In genomic region chr17:69448431-69449102, GRCh38 we compare ENCODE assay signal across 13 cellular contexts. TPM values are rescaled to one million over a fixed set of nuclear protein-coding genes. Genes with fewer than 3 reads are reported as not detected.
DNase-seq lines count a peak whose midpoint lies in the region; ATAC-seq, FAIRE-seq and TF ChIP-seq lines count a peak whose summit lies in the region.
"Had no signal": no experiment of that assay in that cellular context is flagged by ENCODE, and none has a peak within 500 bp of the region (broad histone marks: within the 10 kb centered on the region; RNA-seq: fewer than 3 reads in every experiment).

No MANE protein-coding gene starts in this region.

- no peak for FAIRE-seq in kidney (lab: Jason Lieb, UNC)

- intact Hi-C loops in colonic mucosa (cut with DNase I) = no loop called here
- intact Hi-C loops in kidney (cut with DNase I) = no loop called here
- intact Hi-C loops in sciatic nerve (cut with DNase I) = no loop called here

- H3K27me3 ChIP-seq in HUES64 (ENCODE audit: insufficient read depth, low read length) = no peaks in the 10 kb centered on the region
- H3K27me3 ChIP-seq in colonic mucosa = no peaks in the 10 kb centered on the region
- H3K27me3 ChIP-seq: tibial artery had no signal

- no peaks in the 10 kb centered on the region for H3K27me3 Mint-ChIP-seq in natural killer cell treated with Interleukin-12 subunit alpha and Interleukin-12 subunit beta and Interleukin-15 and Interleukin-18, amount 100 ng/mL, for 72 hours

- ATAC-seq in sciatic nerve (peak; percentile 83), GM21526 (IDR thresholded peaks at IDR 0.05; ENCODE audit: low FRiP score, unreplicated experiment) (no peak)
- ATAC-seq in natural killer cell treated with Interleukin-12 subunit alpha and Interleukin-12 subunit beta and Interleukin-15 and Interleukin-18, amount 100 ng/mL, for 72 hours = no peak

- H3K4me3 ChIP-seq in HUES64 (ENCODE audit: low read length) (peak overlapping the region; percentile 17), colonic mucosa (no peak overlapping the region), kidney (ENCODE audit: low read length in 2 of 2) (peak overlapping the region; percentile 34 to 50)
- H3K4me3 ChIP-seq: tibial artery had no signal

- DNase-seq in colonic mucosa = peak; percentile 88
- peak; percentile 79 for DNase-seq in kidney
- DNase-seq in sciatic nerve (ENCODE audit: low spot score) = no peak
- DNase-seq in DMS153 treated with DMSO at 0.1 percent for 48 hours (lab: John Stamatoyannopoulos, UW; ENCODE audit: unreplicated experiment) = no peak
- no peak for DNase-seq in SKM-1 treated with dmso at 0.1 percent for 144 hours (lab: John Stamatoyannopoulos, UW; ENCODE audit: unreplicated experiment)
- no peak for DNase-seq in natural killer cell treated with Interleukin-12 subunit alpha and Interleukin-12 subunit beta and Interleukin-15 and Interleukin-18, amount 100 ng/mL, for 72 hours (ENCODE audit: low spot score)
- DNase-seq: activated T-cell treated with anti-CD3 and anti-CD28 coated beads, Interleukin-2, amount 50 U/mL, for 1 hour; DND-41; MV-4-11; SW 1271; tibial artery had no signal

- H3K36me3 ChIP-seq in HUES64 (ENCODE audit: insufficient read depth, low read length) (no peaks in the 10 kb centered on the region), colonic mucosa (no peaks in the 10 kb centered on the region), kidney (ENCODE audit: control insufficient read depth in 1 of 2, insufficient read depth in 2 of 2, low read length in 2 of 2) (no peaks in the 10 kb centered on the region)
- H3K36me3 ChIP-seq: tibial artery had no signal

- no peaks in the 10 kb centered on the region for H3K9me3 Mint-ChIP-seq in natural killer cell treated with Interleukin-12 subunit alpha and Interleukin-12 subunit beta and Interleukin-15 and Interleukin-18, amount 100 ng/mL, for 72 hours

- no peak overlapping the region for H3K27ac Mint-ChIP-seq in natural killer cell treated with Interleukin-12 subunit alpha and Interleukin-12 subunit beta and Interleukin-15 and Interleukin-18, amount 100 ng/mL, for 72 hours

- no peak for TF ChIP-seq CTCF in colonic mucosa (IDR thresholded peaks at IDR 0.05)
- TF ChIP-seq CTCF in kidney (IDR thresholded peaks at IDR 0.05; ENCODE audit: borderline replicate concordance, extremely low read depth, insufficient read depth) = no peak

- H3K4me1 ChIP-seq in HUES64 (ENCODE audit: insufficient read depth, low read length) (peaks cover 63% of the 10 kb centered on the region), colonic mucosa (peaks cover 6% of the 10 kb centered on the region), kidney (ENCODE audit: control insufficient read depth in 1 of 2, insufficient read depth in 1 of 2, low read depth in 1 of 2, low read length in 2 of 2) (peaks cover 0 to 11% of the 10 kb centered on the region in 2 donors)

- no peak overlapping the region for H3K4me3 Mint-ChIP-seq in natural killer cell treated with Interleukin-12 subunit alpha and Interleukin-12 subunit beta and Interleukin-15 and Interleukin-18, amount 100 ng/mL, for 72 hours

- WGBS in HUES64 = 8% methylated on average over 16 of the region's 16 CpGs

- peak overlapping the region; percentile 92 for H3K27ac ChIP-seq in HUES64 (ENCODE audit: low read depth, low read length)
- H3K27ac ChIP-seq in colonic mucosa = peak overlapping the region; percentile 72
- H3K27ac ChIP-seq in kidney (ENCODE audit: low read depth in 2 of 2, low read length in 2 of 2) = peak overlapping the region; percentile 16 to 72
- H3K27ac ChIP-seq: tibial artery had no signal

- H3K9ac ChIP-seq in HUES64 (ENCODE audit: low read depth, low read length) = peak overlapping the region; percentile 36
- peak overlapping the region; percentile 7 to 16 for H3K9ac ChIP-seq in colonic mucosa (ENCODE audit: low read depth in 2 of 2, low read length in 2 of 2)
- H3K9ac ChIP-seq in kidney (ENCODE audit: low read length in 2 of 2) = peak overlapping the region in 1 of 2 donors; percentile 24

- H3K9me3 ChIP-seq in HUES64 (ENCODE audit: insufficient read depth, low read depth, low read length) = no peaks in the 10 kb centered on the region
- H3K9me3 ChIP-seq in colonic mucosa = no peaks in the 10 kb centered on the region
- no peaks in the 10 kb centered on the region for H3K9me3 ChIP-seq in kidney (ENCODE audit: control insufficient read depth in 1 of 2, low read length in 2 of 2)
- H3K9me3 ChIP-seq: tibial artery had no signal

- H3K4me1 Mint-ChIP-seq in natural killer cell treated with Interleukin-12 subunit alpha and Interleukin-12 subunit beta and Interleukin-15 and Interleukin-18, amount 100 ng/mL, for 72 hours (ENCODE audit: low read depth in 2 of 2) = peaks cover 6 to 16% of the 10 kb centered on the region in 2 donors

- no peaks in the 10 kb centered on the region for H3K36me3 Mint-ChIP-seq in natural killer cell treated with Interleukin-12 subunit alpha and Interleukin-12 subunit beta and Interleukin-15 and Interleukin-18, amount 100 ng/mL, for 72 hours

RNA-seq across cellular contexts. Expression of gene MAP2K6, which starts 34.1 kb away (rescaled TPM):
- 16.8 TPM for polyA plus RNA-seq in HUES64 (2013, experiment 1 of 2)
- polyA plus RNA-seq in HUES64 (2013, experiment 2 of 2) = 16.6 TPM
- total RNA-seq in colonic mucosa (10 to 100 TPM; 59.0 to 83.3 TPM), kidney (8.6 TPM), sciatic nerve (7.7 TPM)
- polyA plus RNA-seq in kidney (ENCODE audit: insufficient read depth, low read depth, low replicate concordance) = 10.2 TPM
- total RNA-seq in natural killer cell treated with Interleukin-12 subunit alpha and Interleukin-12 subunit beta and Interleukin-15 and Interleukin-18, amount 100 ng/mL, for 72 hours = under 1 TPM; 0.36 to 0.53 TPM

Comparison
In these comparisons a context has a peak if more than half of its experiments do, and no peak if none do; other contexts are left out.
1. DNase-seq: peak in colonic mucosa (single experiment) and kidney (single experiment); none in sciatic nerve (single experiment), DMS153 treated with DMSO at 0.1 percent for 48 hours (single experiment), SKM-1 treated with dmso at 0.1 percent for 144 hours (single experiment) and natural killer cell treated with Interleukin-12 subunit alpha and Interleukin-12 subunit beta and Interleukin-15 and Interleukin-18, amount 100 ng/mL, for 72 hours (single experiment).
2. Peak in every context shown above with its lines, with median percentiles within 50 percentile points of each other: H3K27ac ChIP-seq.